Comparison of ENCODE assay signal across 8 cellular contexts in the genomic region with DNA sequence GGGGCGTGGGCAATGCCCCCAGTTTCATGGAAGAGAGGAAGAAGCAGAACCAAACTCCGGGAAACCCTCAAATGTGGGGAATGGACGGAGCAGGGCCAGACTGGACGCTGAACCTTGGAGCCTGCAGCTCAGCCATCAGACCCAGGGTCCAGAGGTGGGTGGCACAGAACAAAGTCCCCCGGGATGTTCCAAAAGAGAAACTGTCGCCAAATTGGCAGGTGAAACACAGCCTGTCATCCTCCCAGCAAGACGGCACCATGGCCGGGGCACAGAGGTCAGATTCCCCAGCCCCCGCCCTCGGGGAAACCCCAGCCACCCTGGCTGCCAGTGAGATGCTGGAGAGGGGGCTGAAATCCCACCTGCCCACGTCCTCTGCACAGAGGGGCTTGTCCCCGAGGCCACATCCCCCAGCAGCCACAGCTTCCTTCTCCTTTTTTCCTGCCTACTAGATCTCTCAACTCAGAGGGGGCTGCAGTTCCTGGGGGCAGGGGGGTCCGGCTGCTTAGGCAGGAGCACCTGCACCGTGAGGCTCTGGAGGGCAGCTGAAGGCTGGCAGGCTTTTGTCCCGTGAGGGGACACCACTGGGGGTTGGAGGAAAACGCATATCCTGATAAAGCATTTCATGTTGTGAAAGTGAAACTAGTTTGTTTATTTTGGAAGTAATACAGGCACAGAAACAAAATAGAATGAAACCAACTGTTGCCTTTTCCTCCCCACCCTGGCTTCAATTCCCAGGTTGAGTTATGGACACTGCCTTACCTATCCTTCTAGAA. TPM values are rescaled to one million over a fixed set of nuclear protein-coding genes. Genes with fewer than 3 reads are reported as not detected.
DNase-seq lines count a peak whose midpoint lies in the region; ATAC-seq and TF ChIP-seq lines count a peak whose summit lies in the region.

No MANE protein-coding gene starts in this region.

- ATAC-seq in natural killer cell = peak; percentile 41 to 48 (median 43)

- peak overlapping the region; percentile 97 to 99 for H3K4me3 Mint-ChIP-seq in CD14-positive monocyte
- peak overlapping the region; percentile 62 for H3K4me3 Mint-ChIP-seq in chondrocyte (ENCODE audit: unreplicated experiment)
- H3K4me3 Mint-ChIP-seq in natural killer cell = peak overlapping the region; percentile 99

- peak overlapping the region; percentile 55 for H3K4me3 ChIP-seq in MM.1S (ENCODE audit: low read length)

- H3K27me3 Mint-ChIP-seq in CD14-positive monocyte (ENCODE audit: low read depth in 3 of 3) (peaks cover 10 to 31% (median 15%) of the 10 kb centered on the region in 3 donors), chondrocyte (ENCODE audit: low read depth) (peaks cover 6% of the 10 kb centered on the region), natural killer cell (ENCODE audit: low read depth in 2 of 2) (peaks cover 0 to 4% of the 10 kb centered on the region in 2 donors)

- DNase-seq in CD14-positive monocyte (ENCODE audit: low spot score) (no peak), MM.1S (peak; percentile 66), chondrocyte (ENCODE audit: low spot score) (no peak), natural killer cell (no peak), COLO668 (lab: John Stamatoyannopoulos, UW; ENCODE audit: unreplicated experiment) (no peak), cerebellar nuclear complex (lab: John Stamatoyannopoulos, UW) (no peak), OCI-M2 (lab: John Stamatoyannopoulos, UW; ENCODE audit: unreplicated experiment) (no peak), NK-92 (lab: John Stamatoyannopoulos, UW; ENCODE audit: unreplicated experiment) (no peak)

- no peaks in the 10 kb centered on the region for H3K36me3 ChIP-seq in MM.1S (replicated peaks; ENCODE audit: insufficient read depth, low read length)

- H3K36me3 Mint-ChIP-seq in CD14-positive monocyte (peaks cover 0 to 9% of the 10 kb centered on the region in 2 donors), chondrocyte (ENCODE audit: low read depth) (no peaks in the 10 kb centered on the region), natural killer cell (no peaks in the 10 kb centered on the region)

- H3K9me2 ChIP-seq in MM.1S (replicated peaks; ENCODE audit: insufficient read depth, low read length) = no peaks in the 10 kb centered on the region

- intact Hi-C loops in CD14-positive monocyte (cut with micrococcal nuclease) (loop anchor here in 1 of 2 donors (5.0 kb wide), 1 partner anchor 38 kb away; no protein-coding TSS in a partner anchor), natural killer cell (cut with micrococcal nuclease) (loop anchor here (1.0 kb wide), 1 partner anchor 18 kb away; a partner anchor contains a TSS)

- H2AFZ ChIP-seq in MM.1S (ENCODE audit: low read length) = peak overlapping the region; percentile 29

- H3K27ac ChIP-seq in MM.1S (ENCODE audit: low read length) = peak overlapping the region; percentile 78

- no peaks in the 10 kb centered on the region for H3K9me3 ChIP-seq in MM.1S (replicated peaks; ENCODE audit: insufficient read depth, low read length)

- H3K27me3 ChIP-seq in MM.1S (replicated peaks; ENCODE audit: insufficient read depth, low read length) = no peaks in the 10 kb centered on the region

- H3K9ac ChIP-seq in MM.1S (ENCODE audit: low read length) = peak overlapping the region; percentile 67

- H3K27ac Mint-ChIP-seq in CD14-positive monocyte (peak overlapping the region; percentile 83 to 94 (median 91)), chondrocyte (ENCODE audit: unreplicated experiment) (peak overlapping the region; percentile 82), natural killer cell (peak overlapping the region; percentile 84 to 93)

- H3K4me1 ChIP-seq in MM.1S (ENCODE audit: low read length) = peaks cover 42% of the 10 kb centered on the region

- peaks cover 53% of the 10 kb centered on the region for H3K4me1 Mint-ChIP-seq in CD14-positive monocyte
- peaks cover 56% of the 10 kb centered on the region for H3K4me1 Mint-ChIP-seq in chondrocyte (ENCODE audit: low read depth)
- H3K4me1 Mint-ChIP-seq in natural killer cell = peaks cover 18 to 28% of the 10 kb centered on the region in 2 donors

- TF ChIP-seq CTCF in CD14-positive monocyte (IDR thresholded peaks at IDR 0.05) = no peak
- TF ChIP-seq CTCF in MM.1S (IDR thresholded peaks at IDR 0.05; ENCODE audit: low read length) = no peak
- no peak for TF ChIP-seq CTCF in chondrocyte (IDR thresholded peaks at IDR 0.05)
- TF ChIP-seq CTCF in natural killer cell (IDR thresholded peaks at IDR 0.05) = no peak

- H3K4me2 ChIP-seq in MM.1S (ENCODE audit: low read depth, low read length) = peak overlapping the region; percentile 90

- no peaks in the 10 kb centered on the region for H4K20me1 ChIP-seq in MM.1S (ENCODE audit: insufficient read depth, low read length)

- peaks cover 19% of the 10 kb centered on the region for H3F3A ChIP-seq in MM.1S (ENCODE audit: insufficient read depth, low read length)

- no peaks in the 10 kb centered on the region for H3K79me2 ChIP-seq in MM.1S (ENCODE audit: low read length)

- H3K9me3 Mint-ChIP-seq in CD14-positive monocyte = peaks cover 0 to 3% (median 0%) of the 10 kb centered on the region in 7 donors
- no peaks in the 10 kb centered on the region for H3K9me3 Mint-ChIP-seq in chondrocyte (ENCODE audit: low read depth)
- H3K9me3 Mint-ChIP-seq in natural killer cell = no peaks in the 10 kb centered on the region

RNA-seq across cellular contexts. Expression of a gene that starts 1.2 kb away (rescaled TPM):
- polyA plus RNA-seq in CD14-positive monocyte = 100 to 1,000 TPM; 136 to 209 TPM
- 1.3 to 2.5 TPM (median 2.1 TPM) in 3 replicates for total RNA-seq in chondrocyte
- 10 to 100 TPM in 1 of 3 donors, 1 to 10 TPM in 2; 3.6 to 11.2 (median 6.3) TPM for total RNA-seq in natural killer cell

RNA-seq across cellular contexts. Expression of a gene that starts 17.4 kb away (rescaled TPM):
- under 1 TPM; 0.38 to 0.42 TPM for polyA plus RNA-seq in CD14-positive monocyte
- total RNA-seq in chondrocyte (not detected in 3 replicates), natural killer cell (100 to 1,000 TPM; 464 to 564 (median 522) TPM)

RNA-seq across cellular contexts. Expression of a gene that starts 24.2 kb away (rescaled TPM):
- not detected for polyA plus RNA-seq in CD14-positive monocyte
- total RNA-seq in chondrocyte (not detected in 3 replicates), natural killer cell (not detected)

RNA-seq across cellular contexts. Expression of a gene that starts 36.8 kb away (rescaled TPM):
- polyA plus RNA-seq in CD14-positive monocyte = not detected
- total RNA-seq in chondrocyte (not detected in 3 replicates), natural killer cell (under 1 TPM in 1 of 3 donors, not detected in 2; 0.28 TPM)

Comparison
In these comparisons a context has a peak if more than half of its experiments do, and no peak if none do; other contexts are left out.
1. RNA of a gene that starts 17.4 kb away (total RNA-seq): 464 to 564 TPM in natural killer cell; not detected in chondrocyte; every median in the first group is over 100 times any median in the second.
2. Peak in every context shown above with its lines, with median percentiles within 50 percentile points of each other: H3K27ac Mint-ChIP-seq and H3K4me3 Mint-ChIP-seq.